Comparison of ENCODE assay signal across 8 cellular contexts in genomic region chr1:61743432-61743705, GRCh38. TPM values are rescaled to one million over a fixed set of nuclear protein-coding genes. Genes with fewer than 3 reads are reported as not detected.
DNase-seq lines count a peak whose midpoint lies in the region; ATAC-seq and TF ChIP-seq lines count a peak whose summit lies in the region.

No MANE protein-coding gene starts in this region.

- no peak overlapping the region for H3K4me3 ChIP-seq in CD8-positive, alpha-beta T cell (ENCODE audit: low read depth, low read length)
- H3K4me3 ChIP-seq in fibroblast of the aortic adventitia (ENCODE audit: low read depth, low read length) (peak overlapping the region; percentile 72), prostate gland (peak overlapping the region; percentile 82 to 96)

- peaks cover 7% of the 10 kb centered on the region for H3K4me1 ChIP-seq in CD8-positive, alpha-beta T cell (ENCODE audit: insufficient read depth, low read length)
- no peaks in the 10 kb centered on the region for H3K4me1 ChIP-seq in prostate gland (replicated peaks)

- H3K36me3 Mint-ChIP-seq in CD8-positive, alpha-beta T cell, result peaks cover 4% of the 10 kb centered on the region
- H3K36me3 Mint-ChIP-seq in T-cell, result peaks cover 4% of the 10 kb centered on the region

- no peaks in the 10 kb centered on the region for H3K27me3 ChIP-seq in CD8-positive, alpha-beta T cell (ENCODE audit: insufficient read depth, low read length)
- no peaks in the 10 kb centered on the region for H3K27me3 ChIP-seq in prostate gland (replicated peaks; ENCODE audit: insufficient read depth)

- TF ChIP-seq POLR2A in prostate gland (IDR thresholded peaks at IDR 0.05) (no peak), erythroblast (IDR thresholded peaks at IDR 0.05; ENCODE audit: low read length) (no peak)

- no peaks in the 10 kb centered on the region for H3K27me3 Mint-ChIP-seq in CD8-positive, alpha-beta T cell (ENCODE audit: low read depth)
- no peaks in the 10 kb centered on the region for H3K27me3 Mint-ChIP-seq in T-cell

- peaks cover 32% of the 10 kb centered on the region for H3K4me1 Mint-ChIP-seq in CD8-positive, alpha-beta T cell (ENCODE audit: low read depth)
- peaks cover 32 to 38% (median 37%) of the 10 kb centered on the region in 3 donors for H3K4me1 Mint-ChIP-seq in T-cell

- CTCF ChIA-PET in CD8-positive, alpha-beta T cell (lab: Charles Lee), result interaction anchor here (1.6 kb wide), 1 partner anchor 57 kb away, joined by 3 read pairs; no protein-coding TSS in a partner anchor
- CTCF ChIA-PET in T-cell (lab: Charles Lee), result no interaction called here

- DNase-seq in CD8-positive, alpha-beta T cell, result no peak
- no peak for DNase-seq in T-cell
- peak; percentile 39 for DNase-seq in fibroblast of the aortic adventitia (ENCODE audit: low read depth)
- no peak for DNase-seq in prostate gland (ENCODE audit: low spot score)
- DNase-seq in AG08395 (ENCODE audit: low spot score), result no peak
- no peak for DNase-seq in erythroblast (lab: John Stamatoyannopoulos, UW)

- no peaks in the 10 kb centered on the region for H3K9me3 ChIP-seq in CD8-positive, alpha-beta T cell (ENCODE audit: low read length)
- H3K9me3 ChIP-seq in prostate gland, result no peaks in the 10 kb centered on the region

- peak overlapping the region; percentile 76 for H3K27ac Mint-ChIP-seq in CD8-positive, alpha-beta T cell
- H3K27ac Mint-ChIP-seq in T-cell, result peak overlapping the region; percentile 62 to 76

- TF ChIP-seq CTCF in CD8-positive, alpha-beta T cell (IDR thresholded peaks at IDR 0.05), result no peak
- TF ChIP-seq CTCF in fibroblast of the aortic adventitia (IDR thresholded peaks at IDR 0.05; ENCODE audit: insufficient read depth, low read length) (no peak), prostate gland (IDR thresholded peaks at IDR 0.05) (no peak)

- WGBS in prostate gland, result 23% methylated on average over 5 of the region's 5 CpGs

- no peaks in the 10 kb centered on the region for H3K36me3 ChIP-seq in CD8-positive, alpha-beta T cell (ENCODE audit: insufficient read depth, low read length)
- H3K36me3 ChIP-seq in prostate gland, result no peaks in the 10 kb centered on the region

- peak overlapping the region; percentile 78 for H3K4me3 Mint-ChIP-seq in CD8-positive, alpha-beta T cell
- peak overlapping the region; percentile 72 to 84 (median 75) for H3K4me3 Mint-ChIP-seq in T-cell

- ATAC-seq in CD8-positive, alpha-beta T cell, result no peak
- ATAC-seq in T-cell (replicated peaks in 1 of 4), result no peak
- no peak for ATAC-seq in HG02678 (IDR thresholded peaks at IDR 0.05; ENCODE audit: unreplicated experiment)
- no peak for ATAC-seq in GM21529 (IDR thresholded peaks at IDR 0.05; ENCODE audit: unreplicated experiment)

- H3K27ac ChIP-seq in CD8-positive, alpha-beta T cell (ENCODE audit: low read depth, low read length), result no peak overlapping the region
- peak overlapping the region; percentile 97 for H3K27ac ChIP-seq in prostate gland

- no peaks in the 10 kb centered on the region for H3K9me3 Mint-ChIP-seq in CD8-positive, alpha-beta T cell
- H3K9me3 Mint-ChIP-seq in T-cell, result no peaks in the 10 kb centered on the region

- intact Hi-C loops in CD8-positive, alpha-beta T cell (cut with DNase I, micrococcal nuclease), result loop anchor here (2.0 to 10.0 kb wide), 4 partner anchors 39 to 1851 kb away; partner anchors contain the start of gene PGM1 (in 1 of the 2)
- intact Hi-C loops in prostate gland (cut with DNase I), result loop anchor here (2.0 to 5.0 kb wide), 2 partner anchors 19 to 99 kb away; partner anchors contain the start of gene TM2D1

- POLR2A ChIA-PET in CD8-positive, alpha-beta T cell (lab: Charles Lee), result no interaction called here
- POLR2A ChIA-PET in T-cell (lab: Charles Lee), result no interaction called here

RNA-seq across cellular contexts. Expression of gene PATJ, which starts 1.1 kb away (rescaled TPM):
- total RNA-seq in CD8-positive, alpha-beta T cell, result 10 to 100 TPM; 33.7 to 35.4 TPM
- total RNA-seq in T-cell, result 10 to 100 TPM; 31.3 to 65.3 (median 35.7) TPM
- total RNA-seq in fibroblast of the aortic adventitia (ENCODE audit: low replicate concordance), result 8.4 and 14.2 TPM in 2 replicates
- 10 to 100 TPM; 42.7 to 67.5 TPM for total RNA-seq in prostate gland

RNA-seq across cellular contexts. Expression of gene TM2D1, which starts 18.4 kb away (rescaled TPM):
- 10 to 100 TPM; 12.7 to 14.8 TPM for total RNA-seq in CD8-positive, alpha-beta T cell
- 10 to 100 TPM; 21.1 to 41.7 (median 38.5) TPM for total RNA-seq in T-cell
- 55.0 and 89.8 TPM in 2 replicates for total RNA-seq in fibroblast of the aortic adventitia (ENCODE audit: low replicate concordance)
- 10 to 100 TPM; 59.6 to 86.9 TPM for total RNA-seq in prostate gland
